ENCODE assay signal across 26 cellular contexts in genomic region chr5:74605759-74606158, GRCh38.
"Had no signal": no experiment of that assay in that cellular context is flagged by ENCODE, and none has a peak within 500 bp of the region (broad histone marks: within the 10 kb centered on the region; RNA-seq: fewer than 3 reads in every experiment).

No MANE protein-coding gene starts in this region.

- H3K27me3 ChIP-seq: stomach, suprapubic skin, testis, thyroid gland, tibial artery, tibial nerve, transverse colon, upper lobe of left lung, upper lobe of right lung, uterus, vagina had no signal

- H3K4me3 ChIP-seq: stomach, suprapubic skin, testis, thoracic aorta, thyroid gland, tibial artery, tibial nerve, transverse colon, upper lobe of left lung, upper lobe of right lung, uterus, vagina had no signal

- DNase-seq: stimulated activated CD4-positive, alpha-beta T cell treated with anti-CD3 and anti-CD28 coated beads, Interleukin-2, amount 100 ng/mL, for 48 hours; stimulated activated CD4-positive, alpha-beta T cell treated with anti-CD3 and anti-CD28 coated beads, Interleukin-4, amount 100 ng/mL, for 1 hour; stimulated activated CD4-positive, alpha-beta T cell treated with anti-CD3 and anti-CD28 coated beads, Interleukin-4, amount 100 ng/mL, for 24 hours; stimulated activated CD4-positive, alpha-beta T cell treated with anti-CD3 and anti-CD28 coated beads, Interleukin-4, amount 100 ng/mL, for 4 hours; stimulated activated CD8-positive, alpha-beta memory T cell treated with anti-CD3 and anti-CD28 coated beads, Interleukin-4, amount 100 ng/mL, for 48 hours; stimulated activated naive B cell treated with anti-CD40 and anti-IgM and Interleukin-4, amounts not matched to agents 10 μg/mL and 1 μg/mL and 100 μg/mL, for 72 hours; stimulated activated naive CD4-positive, alpha-beta T cell; stimulated activated naive CD4-positive, alpha-beta T cell treated with Interleukin-2 at 50 U/mL for 16 hours; stimulated activated naive CD8-positive, alpha-beta T cell treated with anti-CD3 and anti-CD28 coated beads, Interleukin-15, amount 100 ng/mL, for 72 hours; stimulated activated naive CD8-positive, alpha-beta T cell treated with anti-CD3 and anti-CD28 coated beads, Interleukin-15, Interleukin-2, amounts not matched to agents 100 U/mL and 50 U/mL, for 24 hours; stomach; substantia nigra; testis; thyroid gland; tibial artery; transverse colon; trophoblast cell; upper lobe of right lung; uterus had no signal

- H3K27ac ChIP-seq: stomach, suprapubic skin, testis, thoracic aorta, thyroid gland, tibial artery, tibial nerve, transverse colon, upper lobe of left lung, upper lobe of right lung, uterus, vagina had no signal

- ATAC-seq: stimulated activated effector memory CD8-positive, alpha-beta T cell treated with anti-CD3 and anti-CD28 coated beads, Interleukin-12 subunit alpha, Interleukin-12 subunit beta, amount 100 ng/mL, for 72 hours; stimulated activated memory B cell treated with anti-CD40 and anti-IgM and Interleukin-4, amounts not matched to agents 10 μg/mL and 1 μg/mL and 100 μg/mL, for 72 hours; stimulated activated naive B cell treated with anti-CD40 and anti-IgM and Interleukin-4, amounts not matched to agents 10 μg/mL and 1 μg/mL and 100 μg/mL, for 72 hours; stimulated activated naive CD8-positive, alpha-beta T cell treated with anti-CD3 and anti-CD28 coated beads, Interleukin-15, amount 100 ng/mL, for 72 hours; stimulated activated naive CD8-positive, alpha-beta T cell treated with anti-CD3 and anti-CD28 coated beads, Interleukin-15, Interleukin-2, amounts not matched to agents 100 U/mL and 50 U/mL, for 24 hours; upper lobe of right lung had no signal

- H3K9me3 ChIP-seq: stomach, suprapubic skin, testis, thoracic aorta, thyroid gland, tibial artery, tibial nerve, transverse colon, upper lobe of left lung, upper lobe of right lung, uterus, vagina had no signal

- H3K4me1 ChIP-seq: stomach, suprapubic skin, testis, thyroid gland, tibial artery, tibial nerve, transverse colon, upper lobe of left lung, upper lobe of right lung, uterus, vagina had no signal

- H3K36me3 ChIP-seq: stomach, suprapubic skin, thoracic aorta, thyroid gland, tibial artery, tibial nerve, transverse colon, upper lobe of left lung, upper lobe of right lung, uterus, vagina had no signal
